8 cellular contexts compared by ENCODE assay signal in genomic region chr9:111599092-111599947, GRCh38. TPM values are rescaled to one million over a fixed set of nuclear protein-coding genes. Genes with fewer than 3 reads are reported as not detected.
A peak's percentile ranks its signal among the peaks of the same experiment; 100 is the strongest.
DNase-seq lines count a peak whose midpoint lies in the region; ATAC-seq and TF ChIP-seq lines count a peak whose summit lies in the region.

PTGR1 (minus strand) TSS chr9:111599647; CDS start chr9:111597422, 2,225 bp downstream.

- in situ Hi-C loops in mammary epithelial cell (cut with MboI; ENCODE audit: low sequenced_read_pairs in 2 of 2), result loop anchor here in 1 of 2 donors (25.0 kb wide), 1 partner anchor 488 kb away; no protein-coding TSS in a partner anchor

- H3K27me3 ChIP-seq in SK-N-SH (ENCODE audit: insufficient read depth) (no peaks in the 10 kb centered on the region), mammary epithelial cell (ENCODE audit: insufficient read depth, low read length) (no peaks in the 10 kb centered on the region)

- H3K4me1 ChIP-seq in SK-N-SH (ENCODE audit: control insufficient read depth in 1 of 2, insufficient read depth in 2 of 2, low read depth in 1 of 2, low read length in 1 of 2) (no peaks in the 10 kb centered on the region; a peak in 1 of 4 replicates), mammary epithelial cell (ENCODE audit: insufficient read depth, low read length) (peaks cover 12% of the 10 kb centered on the region)

- peak within 1 kb of the TSS; percentile 35 to 53; a peak in 3 of 4 replicates for H3K27ac ChIP-seq in SK-N-SH (ENCODE audit: low read depth in 2 of 2, low read length in 1 of 2)
- H3K27ac ChIP-seq in mammary epithelial cell (ENCODE audit: insufficient read depth, low read depth, low read length), result peak within 1 kb of the TSS; percentile 60

- DNase-seq in Daoy (ENCODE audit: low read depth) (peak; percentile 93), HK-2 (ENCODE audit: unreplicated experiment) (peak; percentile 86), SK-N-SH (peak; percentile 82), mammary epithelial cell (peak; percentile 83), putamen (ENCODE audit: low spot score) (peak; percentile 72), GF-D8 (lab: John Stamatoyannopoulos, UW) (no peak)

- H3K9me2 ChIP-seq in SK-N-SH, result no peaks in the 10 kb centered on the region

- no TSS peak for BruUV-seq in mammary epithelial cell (replicated peaks; lab: Mats Ljungman, UMichigan)

- TF ChIP-seq EP300 in SK-N-SH (IDR thresholded peaks at IDR 0.05; ENCODE audit: borderline replicate concordance in 1 of 2, low read depth in 1 of 2, low read length in 1 of 2), result no peak

- H3K4me2 ChIP-seq in SK-N-SH, result peak within 1 kb of the TSS; percentile 92
- peak within 1 kb of the TSS; percentile 83 for H3K4me2 ChIP-seq in mammary epithelial cell (ENCODE audit: insufficient read depth, low read depth, low read length)

- H3K4me3 ChIP-seq in SK-N-SH (ENCODE audit: low read depth in 2 of 2, low read length in 1 of 2), result peak within 1 kb of the TSS; percentile 54 to 75
- H3K4me3 ChIP-seq in mammary epithelial cell (replicated peaks in 1 of 3; ENCODE audit: insufficient read depth in 1 of 3, low read depth in 2 of 3, low read length in 3 of 3), result peak within 1 kb of the TSS; percentile 70 to 98 (median 75)
- peak within 1 kb of the TSS; percentile 85 for H3K4me3 ChIP-seq in iPS-11a (ENCODE audit: low read depth, low read length)

- H2AFZ ChIP-seq in SK-N-SH (ENCODE audit: low read depth) (peak within 1 kb of the TSS; percentile 94), mammary epithelial cell (ENCODE audit: low read depth, low read length) (peak within 1 kb of the TSS; percentile 100)

- TF ChIP-seq RAD21 in SK-N-SH (IDR thresholded peaks at IDR 0.05; ENCODE audit: low read length), result no peak

- no peaks in the 10 kb centered on the region for H3K79me2 ChIP-seq in SK-N-SH (ENCODE audit: insufficient read depth)
- H3K79me2 ChIP-seq in mammary epithelial cell (ENCODE audit: insufficient read depth, low read length), result peaks cover 15% of the 10 kb centered on the region

- H3K36me3 ChIP-seq in SK-N-SH (replicated peaks in 1 of 2; ENCODE audit: control insufficient read depth in 1 of 2, insufficient read depth in 2 of 2, low read length in 1 of 2) (peaks cover 10 to 20% of the 10 kb centered on the region in 2 experiments), mammary epithelial cell (ENCODE audit: insufficient read depth, low read length) (peaks cover 14% of the 10 kb centered on the region)

- H3K9ac ChIP-seq in SK-N-SH, result peak within 1 kb of the TSS; percentile 62
- H3K9ac ChIP-seq in mammary epithelial cell (ENCODE audit: insufficient read depth, low read length), result peak within 1 kb of the TSS; percentile 83

- CTCF ChIA-PET in SK-N-SH (lab: Yijun Ruan, JAX) (interaction anchor here (1.0 to 4.8 kb wide), 7 partner anchors 22 to 475 kb away, joined by 4 to 49 read pairs (median 7); partner anchors contain the start of gene DNAJC25), mammary epithelial cell (lab: Charles Lee; ENCODE audit: low non-redundant PET) (interaction anchor here (0.7 kb wide), 1 partner anchor 227 kb away, joined by 16 read pairs; no protein-coding TSS in a partner anchor)

- H3K9me3 ChIP-seq in SK-N-SH (no peaks in the 10 kb centered on the region), mammary epithelial cell (replicated peaks; ENCODE audit: insufficient read depth, low read length) (no peaks in the 10 kb centered on the region)

- no peak for ATAC-seq in HG03521 (IDR thresholded peaks at IDR 0.05; ENCODE audit: unreplicated experiment)

- H4K20me1 ChIP-seq in SK-N-SH (ENCODE audit: insufficient read depth), result no peaks in the 10 kb centered on the region
- no peaks in the 10 kb centered on the region for H4K20me1 ChIP-seq in mammary epithelial cell (ENCODE audit: insufficient read depth, low read length)

- POLR2A ChIA-PET in SK-N-SH (lab: Yijun Ruan, JAX), result no interaction called here

- intact Hi-C loops in mammary epithelial cell (cut with micrococcal nuclease), result loop anchor here (2.0 to 5.0 kb wide), 5 partner anchors 63 to 475 kb away; partner anchors contain the start of gene UGCG

- TF ChIP-seq CTCF in SK-N-SH (IDR thresholded peaks at IDR 0.05), result no peak
- TF ChIP-seq CTCF in mammary epithelial cell (conservative IDR thresholded peaks at IDR 0.05 in 1 of 2, IDR thresholded peaks at IDR 0.05 in 1 of 2; ENCODE audit: extremely low read depth in 1 of 2, insufficient read depth in 1 of 2, low read depth in 1 of 2, low read length in 2 of 2), result no peak

- peaks cover 7% of the 10 kb centered on the region for H3F3A ChIP-seq in SK-N-SH (replicated peaks; ENCODE audit: insufficient read depth)

- dilution Hi-C loops in mammary epithelial cell (cut with HindIII; ENCODE audit: low sequenced_read_pairs), result no loop called here

- WGBS in SK-N-SH (ENCODE audit: low lambda C conversion rate), result 18% methylated on average over 54 of the region's 64 CpGs
- under 1% methylated on average over 15 of the region's 64 CpGs for WGBS in mammary epithelial cell (ENCODE audit: low coverage, missing lambda C conversion rate)

TF ChIP-seq in SK-N-SH, 30 proteins besides CTCF, POLR2A, EP300 and RAD21:
- no peak for TF ChIP-seq PBX3 (IDR thresholded peaks at IDR 0.05)
- 0 out of 2 replicates have a peak, but pooled peaks have one; percentile 37 for TF ChIP-seq POLR2AphosphoS5 (IDR thresholded peaks at IDR 0.05; ENCODE audit: low read depth, low read length)
- TF ChIP-seq GATA2 (CRISPR knock-in tag; IDR thresholded peaks at IDR 0.05), result no peak
- TF ChIP-seq NFIC (IDR thresholded peaks at IDR 0.05; ENCODE audit: borderline replicate concordance), result peak; percentile 8; the same call in 1 of the 2 replicates
- TF ChIP-seq MAX (IDR thresholded peaks at IDR 0.05; ENCODE audit: low read depth), result peak; percentile 50; the same call in 1 of the 2 replicates
- TF ChIP-seq IRF3 (IDR thresholded peaks at IDR 0.05; ENCODE audit: low read depth, low read length), result no peak
- TF ChIP-seq TAF1 (IDR thresholded peaks at IDR 0.05; ENCODE audit: borderline replicate concordance, low read depth, low read length), result peak; percentile 66; the same call in 1 of the 2 replicates

RNA-seq across cellular contexts. Expression of gene PTGR1, which starts in this region (rescaled TPM):
- 166 and 176 TPM in 2 replicates for total RNA-seq in Daoy (2014; rRNA removed; shearing (Covaris generic))
- polyA plus RNA-seq in SK-N-SH (2012; rRNA removed), result 33.0 and 38.4 TPM in 2 replicates
- 43.4 and 51.2 TPM in 2 replicates for polyA plus RNA-seq in SK-N-SH (2012; cell fraction: cytosol; rRNA removed)
- polyA plus RNA-seq in SK-N-SH (2012; cell fraction: nucleus; rRNA removed), result 13.4 and 20.9 TPM in 2 replicates
- 10 to 100 TPM; 49.0 to 61.6 TPM for total RNA-seq in mammary epithelial cell
- polyA plus RNA-seq in mammary epithelial cell, result 66.8 TPM
- polyA minus RNA-seq in mammary epithelial cell, result 56.8 TPM
